In the genomic region with DNA sequence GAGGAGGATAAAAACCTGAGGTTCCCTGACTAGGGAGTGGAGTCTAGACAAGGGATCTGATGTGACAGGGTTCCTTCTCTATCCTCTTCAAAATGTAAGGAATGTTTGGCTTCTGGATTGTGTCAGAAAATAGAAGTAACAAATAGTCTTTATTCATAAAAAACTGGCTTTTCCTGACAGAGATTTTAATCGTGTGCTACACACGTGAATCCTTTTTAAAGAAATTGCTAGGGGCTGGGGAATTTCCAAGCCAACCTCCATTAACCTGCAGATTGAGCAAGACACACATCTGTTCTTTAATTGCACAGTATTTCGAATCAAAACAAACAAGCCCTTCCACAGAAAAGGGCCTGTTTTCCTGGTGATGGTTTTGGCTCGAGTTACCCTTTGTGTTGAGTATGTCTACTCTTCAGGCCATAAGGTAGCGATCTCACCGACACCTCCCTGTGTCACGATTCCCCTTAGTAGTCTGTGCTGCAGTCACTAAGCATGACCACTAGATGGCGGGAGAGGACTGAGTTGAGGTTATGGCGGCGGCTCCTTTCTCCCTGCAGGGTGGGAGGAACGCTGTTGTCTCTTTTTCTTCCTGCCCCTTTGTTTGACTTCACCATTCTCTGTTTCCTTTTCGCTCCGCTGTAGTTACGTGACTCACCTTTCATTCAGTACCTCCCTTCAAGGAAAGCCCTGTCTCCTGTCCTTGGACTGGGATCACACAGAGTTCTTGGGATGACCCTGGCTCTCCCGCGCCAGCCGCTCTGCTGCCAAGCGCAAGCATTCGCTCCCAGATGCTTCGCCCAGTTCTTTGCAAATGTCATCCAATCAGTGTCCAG, we compare ENCODE assay signal across 8 cellular contexts.
A peak's percentile ranks its signal among the peaks of the same experiment; 100 is the strongest.
DNase-seq lines count a peak whose midpoint lies in the region; ATAC-seq and TF ChIP-seq lines count a peak whose summit lies in the region.

No MANE protein-coding gene starts in this region.

- H3K27me3 ChIP-seq in HUES6 (ENCODE audit: control insufficient read depth, insufficient read depth, low read length) (peaks cover 7% of the 10 kb centered on the region; the same call in 1 of the 2 replicates), PC-3 (ENCODE audit: low read length) (no peaks in the 10 kb centered on the region)

- TF ChIP-seq CTCF in PC-3 (conservative IDR thresholded peaks at IDR 0.05; ENCODE audit: low read depth, low read length): peak; percentile 86
- TF ChIP-seq CTCF in fibroblast of pulmonary artery (IDR thresholded peaks at IDR 0.05; ENCODE audit: low read length, missing control alignments): peak; percentile 99
- peak; percentile 95 for TF ChIP-seq CTCF in nephron progenitor cell (IDR thresholded peaks at IDR 0.05)

- peak overlapping the region; percentile 74 for H3K4me2 ChIP-seq in PC-3 (ENCODE audit: low read length)

- intact Hi-C loops in PC-3 (cut with micrococcal nuclease): loop anchor here (1.0 to 10.0 kb wide), 4 partner anchors 265 to 1199 kb away; no protein-coding TSS in a partner anchor

- H3K36me3 ChIP-seq in HUES6 (ENCODE audit: control insufficient read depth, insufficient read depth, low read length) (no peaks in the 10 kb centered on the region), PC-3 (ENCODE audit: low read depth, low read length) (no peaks in the 10 kb centered on the region)

- H3K9me3 Mint-ChIP-seq in nephron progenitor cell: no peaks in the 10 kb centered on the region
- H3K9me3 Mint-ChIP-seq in stimulated activated naive CD8-positive, alpha-beta T cell treated with anti-CD3 and anti-CD28 coated beads, Interleukin-15, Interleukin-2, amounts not matched to agents 100 ng/mL and 50 ng/mL, for 24 hours: no peaks in the 10 kb centered on the region

- peak overlapping the region; percentile 62 for H2AFZ ChIP-seq in PC-3 (ENCODE audit: low read length)

- no TSS peak for BruUV-seq in PC-3 (replicated peaks; lab: Mats Ljungman, UMichigan)

- H3K27me3 Mint-ChIP-seq in nephron progenitor cell (ENCODE audit: low read depth, poor library complexity): peaks cover 4% of the 10 kb centered on the region
- peaks cover 10% of the 10 kb centered on the region for H3K27me3 Mint-ChIP-seq in stimulated activated naive CD8-positive, alpha-beta T cell treated with anti-CD3 and anti-CD28 coated beads, Interleukin-15, Interleukin-2, amounts not matched to agents 100 ng/mL and 50 ng/mL, for 24 hours

- no peaks in the 10 kb centered on the region for H3K9me3 ChIP-seq in HUES6 (ENCODE audit: control insufficient read depth, insufficient read depth, low read depth, low read length)
- H3K9me3 ChIP-seq in PC-3 (ENCODE audit: low read length): no peaks in the 10 kb centered on the region

- ATAC-seq in GM21447 (IDR thresholded peaks at IDR 0.05; ENCODE audit: unreplicated experiment) (peak; percentile 97), PC-3 (peak; percentile 89)

- H3K4me1 ChIP-seq in HUES6 (ENCODE audit: control insufficient read depth, insufficient read depth, low read length) (peaks cover 11% of the 10 kb centered on the region), PC-3 (ENCODE audit: insufficient read depth, low read length) (no peaks in the 10 kb centered on the region)

- H3K4me3 ChIP-seq in HUES6 (ENCODE audit: low read depth, low read length) (peak overlapping the region; percentile 52), PC-3 (ENCODE audit: low read length) (peak overlapping the region; percentile 44; the same call in 1 of the 2 replicates), fibroblast of pulmonary artery (replicated peaks; ENCODE audit: low read depth, low read length) (peak overlapping the region; percentile 53)

- no peaks in the 10 kb centered on the region for H4K20me1 ChIP-seq in PC-3 (ENCODE audit: low read length)

- no peaks in the 10 kb centered on the region for H3K36me3 Mint-ChIP-seq in nephron progenitor cell (ENCODE audit: low read depth)
- no peaks in the 10 kb centered on the region for H3K36me3 Mint-ChIP-seq in stimulated activated naive CD8-positive, alpha-beta T cell treated with anti-CD3 and anti-CD28 coated beads, Interleukin-15, Interleukin-2, amounts not matched to agents 100 ng/mL and 50 ng/mL, for 24 hours (ENCODE audit: low read depth)

- H3K4me1 Mint-ChIP-seq in nephron progenitor cell: peaks cover 70% of the 10 kb centered on the region
- H3K4me1 Mint-ChIP-seq in stimulated activated naive CD8-positive, alpha-beta T cell treated with anti-CD3 and anti-CD28 coated beads, Interleukin-15, Interleukin-2, amounts not matched to agents 100 ng/mL and 50 ng/mL, for 24 hours (ENCODE audit: low read depth): peaks cover 18% of the 10 kb centered on the region

- H3F3A ChIP-seq in PC-3 (ENCODE audit: low read length, unreplicated experiment): no peaks in the 10 kb centered on the region

- POLR2A ChIA-PET in PC-3 (lab: Charles Lee; ENCODE audit: unreplicated experiment): no interaction called here

- no peaks in the 10 kb centered on the region for H3K9me2 ChIP-seq in PC-3 (replicated peaks; ENCODE audit: low read length)

- CTCF ChIA-PET in PC-3 (lab: Charles Lee): no interaction called here

- no peaks in the 10 kb centered on the region for H3K79me2 ChIP-seq in PC-3 (ENCODE audit: low read length)

- peak overlapping the region; percentile 76 for H3K9ac ChIP-seq in HUES6 (ENCODE audit: low read length)
- no peak overlapping the region for H3K9ac ChIP-seq in PC-3 (ENCODE audit: low read length)

- H3K27ac Mint-ChIP-seq in nephron progenitor cell: peak overlapping the region; percentile 70
- H3K27ac Mint-ChIP-seq in stimulated activated naive CD8-positive, alpha-beta T cell treated with anti-CD3 and anti-CD28 coated beads, Interleukin-15, Interleukin-2, amounts not matched to agents 100 ng/mL and 50 ng/mL, for 24 hours: no peak overlapping the region

- peak overlapping the region; percentile 84 for H3K4me3 Mint-ChIP-seq in nephron progenitor cell
- H3K4me3 Mint-ChIP-seq in stimulated activated naive CD8-positive, alpha-beta T cell treated with anti-CD3 and anti-CD28 coated beads, Interleukin-15, Interleukin-2, amounts not matched to agents 100 ng/mL and 50 ng/mL, for 24 hours: peak overlapping the region; percentile 63

- DNase-seq in DMS114 treated with DMSO at 0.1 percent for 48 hours (lab: John Stamatoyannopoulos, UW; ENCODE audit: unreplicated experiment) (peak; percentile 62), PC-3 (peak; percentile 83), activated T-helper 1 cell treated with Interleukin-2 at 50 U/mL for 16 hours (ENCODE audit: low read depth) (peak; percentile 57), fibroblast of pulmonary artery (ENCODE audit: low read depth) (peak; percentile 82), nephron progenitor cell (peak; percentile 83)

- no peak overlapping the region; the same call in 1 of the 2 replicates for H3K27ac ChIP-seq in HUES6 (ENCODE audit: low read depth, low read length)
- H3K27ac ChIP-seq in PC-3 (ENCODE audit: low read length): no peak overlapping the region
